Comparison of ENCODE assay signal across 8 cellular contexts in genomic region chr20:63102720-63103375, GRCh38.
DNase-seq lines count a peak whose midpoint lies in the region; ATAC-seq and TF ChIP-seq lines count a peak whose summit lies in the region.

No MANE protein-coding gene starts in this region.

- no peak for TF ChIP-seq CTCF in endodermal cell (conservative IDR thresholded peaks at IDR 0.05)

- H3K4me1 Mint-ChIP-seq in activated CD4-positive, alpha-beta memory T cell treated with anti-CD3 and anti-CD28 coated beads for 36 hours (ENCODE audit: low read depth): peaks cover 6% of the 10 kb centered on the region
- no peaks in the 10 kb centered on the region for H3K4me1 Mint-ChIP-seq in endodermal cell
- H3K4me1 Mint-ChIP-seq in naive thymus-derived CD8-positive, alpha-beta T cell: peaks cover 2 to 16% (median 11%) of the 10 kb centered on the region in 4 donors
- peaks cover 5% of the 10 kb centered on the region for H3K4me1 Mint-ChIP-seq in stimulated activated effector memory CD8-positive, alpha-beta T cell treated with anti-CD3 and anti-CD28 coated beads, Interleukin-12 subunit alpha, Interleukin-12 subunit beta, amount 100 ng/mL, for 72 hours

- H3K79me2 ChIP-seq in ACC112 (ENCODE audit: control insufficient read depth, insufficient read depth, low read length, unreplicated experiment): no peaks in the 10 kb centered on the region

- DNase-seq in HEK293T (ENCODE audit: extremely low spot score): peak; percentile 45
- peak; percentile 84 for DNase-seq in activated CD4-positive, alpha-beta memory T cell treated with anti-CD3 and anti-CD28 coated beads for 36 hours
- DNase-seq in endodermal cell: peak; percentile 69
- peak; percentile 53 to 89 (median 76) for DNase-seq in naive thymus-derived CD8-positive, alpha-beta T cell
- DNase-seq in stimulated activated effector memory CD8-positive, alpha-beta T cell treated with anti-CD3 and anti-CD28 coated beads, Interleukin-12 subunit alpha, Interleukin-12 subunit beta, amount 100 ng/mL, for 72 hours (ENCODE audit: low spot score in 2 of 2): peak; percentile 40 to 70
- DNase-seq in cortex of kidney (lab: John Stamatoyannopoulos, UW): no peak

- H3K27ac ChIP-seq in ACC112 (ENCODE audit: low read depth, low read length): no peak overlapping the region
- H3K27ac ChIP-seq in endodermal cell (ENCODE audit: low read depth, low read length): no peak overlapping the region

- ATAC-seq in naive thymus-derived CD8-positive, alpha-beta T cell: peak; percentile 63 to 74
- peak; percentile 82 for ATAC-seq in stimulated activated effector memory CD8-positive, alpha-beta T cell treated with anti-CD3 and anti-CD28 coated beads, Interleukin-12 subunit alpha, Interleukin-12 subunit beta, amount 100 ng/mL, for 72 hours
- no peak for ATAC-seq in GM18909 (IDR thresholded peaks at IDR 0.05; ENCODE audit: poor library complexity, unreplicated experiment)

- H3K4me1 ChIP-seq in ACC112 (ENCODE audit: control insufficient read depth, insufficient read depth, low read length, unreplicated experiment) (no peaks in the 10 kb centered on the region), endodermal cell (ENCODE audit: control insufficient read depth, insufficient read depth, low read length) (peaks cover 3% of the 10 kb centered on the region)

- H3K36me3 ChIP-seq in ACC112 (ENCODE audit: insufficient read depth, low read length) (no peaks in the 10 kb centered on the region), endodermal cell (ENCODE audit: control insufficient read depth, insufficient read depth, low read length) (no peaks in the 10 kb centered on the region)

- no peaks in the 10 kb centered on the region for H3K27me3 Mint-ChIP-seq in activated CD4-positive, alpha-beta memory T cell treated with anti-CD3 and anti-CD28 coated beads for 36 hours
- peaks cover 37% of the 10 kb centered on the region for H3K27me3 Mint-ChIP-seq in endodermal cell (ENCODE audit: insufficient read depth)
- peaks cover 0 to 3% (median 0%) of the 10 kb centered on the region in 5 donors for H3K27me3 Mint-ChIP-seq in naive thymus-derived CD8-positive, alpha-beta T cell

- POLR2A ChIA-PET in HEK293T (lab: Yijun Ruan, JAX): no interaction called here
- POLR2A ChIA-PET in activated CD4-positive, alpha-beta memory T cell treated with anti-CD3 and anti-CD28 coated beads for 36 hours (lab: Charles Lee): interaction anchor here (0.7 kb wide), 1 partner anchor 234 kb away, joined by 3 read pairs; no protein-coding TSS in a partner anchor
- POLR2A ChIA-PET in naive thymus-derived CD8-positive, alpha-beta T cell (lab: Charles Lee): interaction anchor here (0.7 to 2.0 kb wide), 3 partner anchors 75 to 309 kb away, joined by 3 to 8 read pairs (median 3); partner anchors contain the start of gene YTHDF1

- H3K27me3 ChIP-seq in ACC112 (ENCODE audit: insufficient read depth, low read length) (peaks cover 13% of the 10 kb centered on the region), endodermal cell (ENCODE audit: control insufficient read depth, insufficient read depth, low read length, poor library complexity, severe bottlenecking) (peaks cover 57% of the 10 kb centered on the region)

- 1 to 6% methylated on average over 19 to 56 of the region's 56 CpGs for WGBS in endodermal cell (ENCODE audit: insufficient coverage in 1 of 2, insufficient read length in 1 of 2), 2 experiments

- H3K9me3 ChIP-seq in endodermal cell (ENCODE audit: control insufficient read depth, low read length): no peaks in the 10 kb centered on the region

- peaks cover 1% of the 10 kb centered on the region for H3K9me3 Mint-ChIP-seq in activated CD4-positive, alpha-beta memory T cell treated with anti-CD3 and anti-CD28 coated beads for 36 hours
- H3K9me3 Mint-ChIP-seq in endodermal cell: peaks cover 5% of the 10 kb centered on the region
- peaks cover 0 to 8% (median 0%) of the 10 kb centered on the region in 9 donors for H3K9me3 Mint-ChIP-seq in naive thymus-derived CD8-positive, alpha-beta T cell
- H3K9me3 Mint-ChIP-seq in stimulated activated effector memory CD8-positive, alpha-beta T cell treated with anti-CD3 and anti-CD28 coated beads, Interleukin-12 subunit alpha, Interleukin-12 subunit beta, amount 100 ng/mL, for 72 hours: no peaks in the 10 kb centered on the region

- peak overlapping the region; percentile 81 for H2AFZ ChIP-seq in ACC112 (ENCODE audit: low read length, unreplicated experiment)

- H3K4me3 ChIP-seq in ACC112 (ENCODE audit: low read depth, low read length) (peak overlapping the region; percentile 81), endodermal cell (ENCODE audit: low read length) (no peak overlapping the region)

- CTCF ChIA-PET in HEK293T (lab: Yijun Ruan, JAX): no interaction called here
- CTCF ChIA-PET in activated CD4-positive, alpha-beta memory T cell treated with anti-CD3 and anti-CD28 coated beads for 36 hours (lab: Charles Lee): interaction anchor here (1.1 to 1.6 kb wide), 2 partner anchors 120 to 130 kb away, joined by 4 to 6 read pairs; no protein-coding TSS in a partner anchor

- H3K27ac Mint-ChIP-seq in activated CD4-positive, alpha-beta memory T cell treated with anti-CD3 and anti-CD28 coated beads for 36 hours: peak overlapping the region; percentile 89
- H3K27ac Mint-ChIP-seq in endodermal cell: no peak overlapping the region
- H3K27ac Mint-ChIP-seq in naive thymus-derived CD8-positive, alpha-beta T cell: peak overlapping the region; percentile 68 to 98 (median 96)
- H3K27ac Mint-ChIP-seq in stimulated activated effector memory CD8-positive, alpha-beta T cell treated with anti-CD3 and anti-CD28 coated beads, Interleukin-12 subunit alpha, Interleukin-12 subunit beta, amount 100 ng/mL, for 72 hours: peak overlapping the region; percentile 89

- no peak overlapping the region for H3K9ac ChIP-seq in endodermal cell (ENCODE audit: extremely low read depth, low read length, poor library complexity, severe bottlenecking)

- H3K4me3 Mint-ChIP-seq in activated CD4-positive, alpha-beta memory T cell treated with anti-CD3 and anti-CD28 coated beads for 36 hours: peak overlapping the region; percentile 81
- peak overlapping the region; percentile 49 for H3K4me3 Mint-ChIP-seq in endodermal cell
- peak overlapping the region; percentile 84 to 93 (median 88) for H3K4me3 Mint-ChIP-seq in naive thymus-derived CD8-positive, alpha-beta T cell
- peak overlapping the region; percentile 80 for H3K4me3 Mint-ChIP-seq in stimulated activated effector memory CD8-positive, alpha-beta T cell treated with anti-CD3 and anti-CD28 coated beads, Interleukin-12 subunit alpha, Interleukin-12 subunit beta, amount 100 ng/mL, for 72 hours

- no peaks in the 10 kb centered on the region for H3K36me3 Mint-ChIP-seq in activated CD4-positive, alpha-beta memory T cell treated with anti-CD3 and anti-CD28 coated beads for 36 hours
- H3K36me3 Mint-ChIP-seq in endodermal cell (ENCODE audit: low read depth): no peaks in the 10 kb centered on the region
- H3K36me3 Mint-ChIP-seq in naive thymus-derived CD8-positive, alpha-beta T cell: no peaks in the 10 kb centered on the region
- H3K36me3 Mint-ChIP-seq in stimulated activated effector memory CD8-positive, alpha-beta T cell treated with anti-CD3 and anti-CD28 coated beads, Interleukin-12 subunit alpha, Interleukin-12 subunit beta, amount 100 ng/mL, for 72 hours: peaks cover 11% of the 10 kb centered on the region

- intact Hi-C loops in activated CD4-positive, alpha-beta memory T cell treated with anti-CD3 and anti-CD28 coated beads for 36 hours (cut with micrococcal nuclease): loop anchor here (5.0 kb wide), 1 partner anchor 176 kb away; the partner anchor contains the start of gene DIDO1

TF ChIP-seq in HEK293T, 16 proteins besides CTCF, POLR2A, EP300 and RAD21:
- no peak for TF ChIP-seq FOXM1 (IDR thresholded peaks at IDR 0.05; ENCODE audit: borderline replicate concordance)
- no peak for TF ChIP-seq L3MBTL2 (conservative IDR thresholded peaks at IDR 0.05)
- TF ChIP-seq ZNF384 (IDR thresholded peaks at IDR 0.05): no peak
- no peak for TF ChIP-seq FOXK2 (IDR thresholded peaks at IDR 0.05)
- TF ChIP-seq HDGF (IDR thresholded peaks at IDR 0.05; ENCODE audit: borderline replicate concordance): no peak
- TF ChIP-seq SUZ12 (IDR thresholded peaks at IDR 0.05): no peak
- no peak for TF ChIP-seq TARDBP (IDR thresholded peaks at IDR 0.05)
- no peak for TF ChIP-seq BHLHE40 (IDR thresholded peaks at IDR 0.05; ENCODE audit: borderline replicate concordance)
- no peak for TF ChIP-seq NFRKB (IDR thresholded peaks at IDR 0.05)
- TF ChIP-seq CTBP1 (IDR thresholded peaks at IDR 0.05; ENCODE audit: borderline replicate concordance): no peak
- no peak for TF ChIP-seq FOXA1 (IDR thresholded peaks at IDR 0.05)
- TF ChIP-seq, protein P1, sequence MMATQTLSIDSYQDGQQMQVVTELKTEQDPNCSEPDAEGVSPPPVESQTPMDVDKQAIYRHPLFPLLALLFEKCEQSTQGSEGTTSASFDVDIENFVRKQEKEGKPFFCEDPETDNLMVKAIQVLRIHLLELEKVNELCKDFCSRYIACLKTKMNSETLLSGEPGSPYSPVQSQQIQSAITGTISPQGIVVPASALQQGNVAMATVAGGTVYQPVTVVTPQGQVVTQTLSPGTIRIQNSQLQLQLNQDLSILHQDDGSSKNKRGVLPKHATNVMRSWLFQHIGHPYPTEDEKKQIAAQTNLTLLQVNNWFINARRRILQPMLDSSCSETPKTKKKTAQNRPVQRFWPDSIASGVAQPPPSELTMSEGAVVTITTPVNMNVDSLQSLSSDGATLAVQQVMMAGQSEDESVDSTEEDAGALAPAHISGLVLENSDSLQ (IDR thresholded peaks at IDR 0.05): no peak
